In the genomic region with DNA sequence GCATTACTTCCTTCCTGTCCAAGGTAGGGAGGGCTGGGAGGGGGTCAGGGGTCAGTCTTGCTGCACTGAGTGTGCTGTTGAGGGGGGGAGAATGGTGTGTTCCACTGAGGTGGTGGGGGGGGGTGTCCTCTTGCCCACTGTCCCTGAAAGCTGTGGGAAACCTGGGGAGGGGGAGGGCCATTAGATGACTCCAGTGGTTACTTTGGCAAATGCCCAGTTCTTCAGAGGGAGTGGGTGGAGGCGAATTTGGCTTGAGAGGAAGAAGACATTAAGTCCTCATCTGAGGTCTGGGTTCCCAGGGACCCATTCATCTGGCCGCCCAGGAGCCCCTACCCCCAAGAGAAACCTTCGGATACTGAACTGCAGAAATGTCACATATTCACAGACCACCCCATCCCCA, we compare ENCODE assay signal across 1 cellular context.
TF ChIP-seq lines count a peak whose summit lies in the region.

No MANE protein-coding gene starts in this region.

TF ChIP-seq in GM23338, 12 proteins besides CTCF, POLR2A, EP300 and RAD21 (continued from another document):
- TF ChIP-seq, protein P1, sequence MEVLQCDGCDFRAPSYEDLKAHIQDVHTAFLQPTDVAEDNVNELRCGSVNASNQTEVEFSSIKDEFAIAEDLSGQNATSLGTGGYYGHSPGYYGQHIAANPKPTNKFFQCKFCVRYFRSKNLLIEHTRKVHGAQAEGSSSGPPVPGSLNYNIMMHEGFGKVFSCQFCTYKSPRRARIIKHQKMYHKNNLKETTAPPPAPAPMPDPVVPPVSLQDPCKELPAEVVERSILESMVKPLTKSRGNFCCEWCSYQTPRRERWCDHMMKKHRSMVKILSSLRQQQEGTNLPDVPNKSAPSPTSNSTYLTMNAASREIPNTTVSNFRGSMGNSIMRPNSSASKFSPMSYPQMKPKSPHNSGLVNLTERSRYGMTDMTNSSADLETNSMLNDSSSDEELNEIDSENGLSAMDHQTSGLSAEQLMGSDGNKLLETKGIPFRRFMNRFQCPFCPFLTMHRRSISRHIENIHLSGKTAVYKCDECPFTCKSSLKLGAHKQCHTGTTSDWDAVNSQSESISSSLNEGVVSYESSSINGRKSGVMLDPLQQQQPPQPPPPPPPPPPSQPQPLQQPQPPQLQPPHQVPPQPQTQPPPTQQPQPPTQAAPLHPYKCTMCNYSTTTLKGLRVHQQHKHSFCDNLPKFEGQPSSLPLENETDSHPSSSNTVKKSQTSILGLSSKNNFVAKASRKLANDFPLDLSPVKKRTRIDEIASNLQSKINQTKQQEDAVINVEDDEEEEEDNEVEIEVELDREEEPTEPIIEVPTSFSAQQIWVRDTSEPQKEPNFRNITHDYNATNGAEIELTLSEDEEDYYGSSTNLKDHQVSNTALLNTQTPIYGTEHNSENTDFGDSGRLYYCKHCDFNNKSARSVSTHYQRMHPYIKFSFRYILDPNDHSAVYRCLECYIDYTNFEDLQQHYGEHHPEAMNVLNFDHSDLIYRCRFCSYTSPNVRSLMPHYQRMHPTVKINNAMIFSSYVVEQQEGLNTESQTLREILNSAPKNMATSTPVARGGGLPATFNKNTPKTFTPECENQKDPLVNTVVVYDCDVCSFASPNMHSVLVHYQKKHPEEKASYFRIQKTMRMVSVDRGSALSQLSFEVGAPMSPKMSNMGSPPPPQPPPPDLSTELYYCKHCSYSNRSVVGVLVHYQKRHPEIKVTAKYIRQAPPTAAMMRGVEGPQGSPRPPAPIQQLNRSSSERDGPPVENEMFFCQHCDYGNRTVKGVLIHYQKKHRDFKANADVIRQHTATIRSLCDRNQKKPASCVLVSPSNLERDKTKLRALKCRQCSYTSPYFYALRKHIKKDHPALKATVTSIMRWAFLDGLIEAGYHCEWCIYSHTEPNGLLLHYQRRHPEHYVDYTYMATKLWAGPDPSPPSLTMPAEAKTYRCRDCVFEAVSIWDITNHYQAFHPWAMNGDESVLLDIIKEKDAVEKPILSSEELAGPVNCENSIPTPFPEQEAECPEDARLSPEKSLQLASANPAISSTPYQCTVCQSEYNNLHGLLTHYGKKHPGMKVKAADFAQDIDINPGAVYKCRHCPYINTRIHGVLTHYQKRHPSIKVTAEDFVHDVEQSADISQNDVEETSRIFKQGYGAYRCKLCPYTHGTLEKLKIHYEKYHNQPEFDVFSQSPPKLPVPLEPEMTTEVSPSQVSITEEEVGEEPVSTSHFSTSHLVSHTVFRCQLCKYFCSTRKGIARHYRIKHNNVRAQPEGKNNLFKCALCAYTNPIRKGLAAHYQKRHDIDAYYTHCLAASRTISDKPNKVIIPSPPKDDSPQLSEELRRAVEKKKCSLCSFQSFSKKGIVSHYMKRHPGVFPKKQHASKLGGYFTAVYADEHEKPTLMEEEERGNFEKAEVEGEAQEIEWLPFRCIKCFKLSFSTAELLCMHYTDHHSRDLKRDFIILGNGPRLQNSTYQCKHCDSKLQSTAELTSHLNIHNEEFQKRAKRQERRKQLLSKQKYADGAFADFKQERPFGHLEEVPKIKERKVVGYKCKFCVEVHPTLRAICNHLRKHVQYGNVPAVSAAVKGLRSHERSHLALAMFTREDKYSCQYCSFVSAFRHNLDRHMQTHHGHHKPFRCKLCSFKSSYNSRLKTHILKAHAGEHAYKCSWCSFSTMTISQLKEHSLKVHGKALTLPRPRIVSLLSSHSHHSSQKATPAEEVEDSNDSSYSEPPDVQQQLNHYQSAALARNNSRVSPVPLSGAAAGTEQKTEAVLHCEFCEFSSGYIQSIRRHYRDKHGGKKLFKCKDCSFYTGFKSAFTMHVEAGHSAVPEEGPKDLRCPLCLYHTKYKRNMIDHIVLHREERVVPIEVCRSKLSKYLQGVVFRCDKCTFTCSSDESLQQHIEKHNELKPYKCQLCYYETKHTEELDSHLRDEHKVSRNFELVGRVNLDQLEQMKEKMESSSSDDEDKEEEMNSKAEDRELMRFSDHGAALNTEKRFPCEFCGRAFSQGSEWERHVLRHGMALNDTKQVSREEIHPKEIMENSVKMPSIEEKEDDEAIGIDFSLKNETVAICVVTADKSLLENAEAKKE (CRISPR knock-in tag; IDR thresholded peaks at IDR 0.05) = no peak
- no peak for TF ChIP-seq REST (IDR thresholded peaks at IDR 0.05; ENCODE audit: unreplicated experiment)
